ENCODE assay signal across 8 cellular contexts in the genomic region with DNA sequence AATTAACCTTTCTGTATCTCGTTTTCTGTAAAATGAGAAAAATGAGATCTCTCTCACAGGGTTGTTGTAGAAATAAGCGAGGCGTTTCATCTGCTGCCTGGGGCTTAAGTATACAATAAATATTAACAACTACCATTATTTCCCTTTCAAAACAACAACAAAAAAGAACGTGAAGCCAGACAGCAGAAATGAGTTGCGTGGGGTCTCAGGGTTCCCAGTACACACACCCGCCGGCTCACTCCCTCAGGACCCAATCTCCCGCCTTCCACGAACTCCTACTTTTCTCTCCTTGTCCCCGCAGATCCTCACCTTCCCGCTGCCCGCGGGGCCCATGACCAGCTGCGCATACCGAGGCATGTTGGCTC.
DNase-seq lines count a peak whose midpoint lies in the region; ATAC-seq and TF ChIP-seq lines count a peak whose summit lies in the region.

No MANE protein-coding gene starts in this region.

- TF ChIP-seq CTCF in 22Rv1 (IDR thresholded peaks at IDR 0.05): no peak

- H3K27ac ChIP-seq in 22Rv1 (peak overlapping the region; percentile 96), muscle layer of colon (ENCODE audit: low read depth, low read length) (peak overlapping the region; percentile 78)

- no peaks in the 10 kb centered on the region for H3K27me3 Mint-ChIP-seq in central memory CD8-positive, alpha-beta T cell

- peaks cover 21% of the 10 kb centered on the region for H3K36me3 Mint-ChIP-seq in central memory CD8-positive, alpha-beta T cell (ENCODE audit: insufficient read depth)

- H3K9me3 ChIP-seq in muscle layer of colon (ENCODE audit: low read length): no peaks in the 10 kb centered on the region

- peak overlapping the region; percentile 94 for H3K9ac ChIP-seq in muscle layer of colon (ENCODE audit: low read length)

- H3K4me3 ChIP-seq in muscle layer of colon (ENCODE audit: low read depth in 1 of 2, low read length in 2 of 2): peak overlapping the region; percentile 81 to 82

- ATAC-seq in central memory CD8-positive, alpha-beta T cell (replicated peaks; ENCODE audit: extremely low read depth, poor library complexity, severe bottlenecking): no peak
- no peak for ATAC-seq in GM21447 (IDR thresholded peaks at IDR 0.05; ENCODE audit: unreplicated experiment)
- no peak for ATAC-seq in HG03565 (IDR thresholded peaks at IDR 0.05; ENCODE audit: unreplicated experiment)

- H3K9me3 Mint-ChIP-seq in central memory CD8-positive, alpha-beta T cell: no peaks in the 10 kb centered on the region

- no peak for TF ChIP-seq EP300 in Ishikawa (IDR thresholded peaks at IDR 0.05; ENCODE audit: borderline replicate concordance)

- no peaks in the 10 kb centered on the region for H3K27me3 ChIP-seq in muscle layer of colon (ENCODE audit: control insufficient read depth in 1 of 2, insufficient read depth in 2 of 2, low read length in 2 of 2)

- peak overlapping the region; percentile 88 for H3K4me3 Mint-ChIP-seq in central memory CD8-positive, alpha-beta T cell

- peak overlapping the region; percentile 93 for H3K27ac Mint-ChIP-seq in central memory CD8-positive, alpha-beta T cell (ENCODE audit: low read depth)

- peaks cover 7% of the 10 kb centered on the region for H3K36me3 ChIP-seq in muscle layer of colon (ENCODE audit: insufficient read depth, low read length)

- H3K4me1 Mint-ChIP-seq in central memory CD8-positive, alpha-beta T cell: peaks cover 26% of the 10 kb centered on the region

- no peak for DNase-seq in central memory CD8-positive, alpha-beta T cell (ENCODE audit: low spot score in 2 of 2)
- no peak for DNase-seq in ecto neural progenitor cell (ENCODE audit: low spot score)
- DNase-seq in DMS79 treated with DMSO at 0.1 percent for 48 hours (lab: John Stamatoyannopoulos, UW): no peak

- TF ChIP-seq RAD21 in Ishikawa (IDR thresholded peaks at IDR 0.05; ENCODE audit: low read depth): no peak

- peaks cover 21% of the 10 kb centered on the region for H3K4me1 ChIP-seq in muscle layer of colon (ENCODE audit: insufficient read depth, low read length)

TF ChIP-seq in Ishikawa, 13 proteins besides CTCF, POLR2A, EP300 and RAD21:
- no peak for TF ChIP-seq REST (IDR thresholded peaks at IDR 0.05; ENCODE audit: low read depth)
- peak; percentile 62; the same call in 1 of the 2 replicates for TF ChIP-seq TEAD4 (IDR thresholded peaks at IDR 0.05)
- TF ChIP-seq YY1 (IDR thresholded peaks at IDR 0.05; ENCODE audit: low read depth): no peak; the same call in 1 of the 2 replicates
- no peak for TF ChIP-seq CEBPB (IDR thresholded peaks at IDR 0.05)
- no peak for TF ChIP-seq TAF1 (IDR thresholded peaks at IDR 0.05; ENCODE audit: low read depth)
- no peak for TF ChIP-seq FOXM1 (IDR thresholded peaks at IDR 0.05; ENCODE audit: borderline replicate concordance, low read depth)
